Comparison of ENCODE assay signal across 10 cellular contexts in the genomic region with DNA sequence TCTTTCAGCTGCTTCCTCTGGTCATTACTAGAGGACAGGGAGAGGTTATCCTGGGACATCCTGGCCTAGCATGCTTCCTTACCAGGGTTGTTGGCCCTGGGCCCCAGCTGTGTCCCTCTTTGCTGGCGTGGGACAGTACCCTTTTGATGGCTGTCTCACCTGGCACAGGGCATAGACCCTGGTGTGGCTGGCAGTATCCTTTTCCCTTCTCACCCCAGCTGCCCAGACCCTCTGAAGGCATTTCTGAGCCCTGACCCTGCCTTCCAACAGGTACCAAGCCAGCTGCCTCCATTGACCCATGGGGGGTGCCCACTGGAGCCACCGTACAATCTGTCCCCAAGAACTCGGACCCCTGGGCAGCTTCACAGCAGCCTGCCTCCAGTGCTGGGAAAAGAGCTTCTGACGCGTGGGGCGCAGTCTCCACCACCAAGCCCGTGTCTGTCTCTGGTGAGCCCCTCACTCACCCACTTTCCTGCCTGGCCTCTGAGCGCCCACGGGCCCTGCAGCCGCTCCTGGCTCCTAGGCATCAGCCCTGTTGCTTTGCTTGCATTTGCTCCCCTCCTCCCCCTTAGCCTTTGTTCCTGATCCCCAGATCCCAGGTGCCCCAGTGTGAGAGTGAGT. TPM values are rescaled to one million over a fixed set of nuclear protein-coding genes. Genes with fewer than 3 reads are reported as not detected.
"Had no signal": no experiment of that assay in that cellular context is flagged by ENCODE, and none has a peak within 500 bp of the region (broad histone marks: within the 10 kb centered on the region; RNA-seq: fewer than 3 reads in every experiment).

No MANE protein-coding gene starts in this region.

- H3K36me3 ChIP-seq: cardiac muscle cell, thyroid gland had no signal

- H3K27me3 Mint-ChIP-seq: activated B cell treated with CpG ODN at 0.5 μM for 24 hours; activated naive CD4-positive, alpha-beta T cell treated with anti-CD3 and anti-CD28 coated beads, Interleukin-2, amount 50 U/mL, for 24 hours had no signal

- H3K4me1 ChIP-seq: adrenal gland, gastroesophageal sphincter, psoas muscle had no signal

- H3K4me3 Mint-ChIP-seq: activated B cell treated with CpG ODN at 0.5 μM for 24 hours; activated naive CD4-positive, alpha-beta T cell treated with anti-CD3 and anti-CD28 coated beads, Interleukin-2, amount 50 U/mL, for 24 hours; stimulated activated naive B cell treated with anti-CD40 and anti-IgM and Interleukin-4, amounts not matched to agents 10 μg/mL and 1 μg/mL and 100 μg/mL, for 72 hours; T-helper 17 cell had no signal

- H3K9me3 ChIP-seq: adrenal gland, gastroesophageal sphincter, thyroid gland had no signal

- DNase-seq: activated B cell treated with CpG ODN at 0.5 μM for 24 hours; adrenal gland; erythroblast; stimulated activated naive B cell treated with anti-CD40 and anti-IgM and Interleukin-4, amounts not matched to agents 10 μg/mL and 1 μg/mL and 100 μg/mL, for 72 hours; T-helper 17 cell; thyroid gland had no signal

- H3K27me3 ChIP-seq: adrenal gland, cardiac muscle cell, gastroesophageal sphincter, thyroid gland had no signal

- H3K4me1 Mint-ChIP-seq: activated B cell treated with CpG ODN at 0.5 μM for 24 hours; activated naive CD4-positive, alpha-beta T cell treated with anti-CD3 and anti-CD28 coated beads, Interleukin-2, amount 50 U/mL, for 24 hours had no signal

- H3K4me3 ChIP-seq: adrenal gland, cardiac muscle cell, gastroesophageal sphincter, psoas muscle, thyroid gland had no signal

- ATAC-seq: gastroesophageal sphincter; stimulated activated naive B cell treated with anti-CD40 and anti-IgM and Interleukin-4, amounts not matched to agents 10 μg/mL and 1 μg/mL and 100 μg/mL, for 72 hours; T-helper 17 cell had no signal

- H3K27ac ChIP-seq: adrenal gland, cardiac muscle cell, gastroesophageal sphincter, psoas muscle, thyroid gland had no signal

- H3K27ac Mint-ChIP-seq: activated B cell treated with CpG ODN at 0.5 μM for 24 hours; activated naive CD4-positive, alpha-beta T cell treated with anti-CD3 and anti-CD28 coated beads, Interleukin-2, amount 50 U/mL, for 24 hours; stimulated activated naive B cell treated with anti-CD40 and anti-IgM and Interleukin-4, amounts not matched to agents 10 μg/mL and 1 μg/mL and 100 μg/mL, for 72 hours; T-helper 17 cell had no signal

RNA-seq across cellular contexts. Expression of a gene that starts 58.4 kb away (rescaled TPM):
- total RNA-seq: activated B cell treated with CpG ODN at 0.5 μM for 24 hours, T-helper 17 cell had no signal
